ENCODE assay signal across 2 cellular contexts in genomic region chr5:73558950-73559349, GRCh38.
TF ChIP-seq lines count a peak whose summit lies in the region.

No MANE protein-coding gene starts in this region.

TF ChIP-seq in GM23338, 12 proteins besides CTCF, POLR2A, EP300 and RAD21:
- TF ChIP-seq JUNB (IDR thresholded peaks at IDR 0.05; ENCODE audit: unreplicated experiment) (no peak), EZH2phosphoT487 (IDR thresholded peaks at IDR 0.05; ENCODE audit: unreplicated experiment) (no peak), POLR2AphosphoS5 (IDR thresholded peaks at IDR 0.05; ENCODE audit: low read depth) (no peak), ZNF331 (CRISPR knock-in tag; IDR thresholded peaks at IDR 0.05; ENCODE audit: low read depth) (no peak), ETS1 (IDR thresholded peaks at IDR 0.05) (no peak), REST (IDR thresholded peaks at IDR 0.05; ENCODE audit: unreplicated experiment) (no peak), CREB1 (CRISPR knock-in tag; IDR thresholded peaks at IDR 0.05; ENCODE audit: low read depth) (no peak), STAT1 (IDR thresholded peaks at IDR 0.05; ENCODE audit: unreplicated experiment) (no peak), ZNF462 (CRISPR knock-in tag; IDR thresholded peaks at IDR 0.05) (no peak), EZH2 (IDR thresholded peaks at IDR 0.05; ENCODE audit: low read depth, unreplicated experiment) (no peak), ZNF114 (CRISPR knock-in tag; IDR thresholded peaks at IDR 0.05) (no peak)

TF ChIP-seq in GM12878, 131 proteins besides CTCF, POLR2A, EP300 and RAD21:
- TF ChIP-seq PAX5 (IDR thresholded peaks at IDR 0.05; ENCODE audit: borderline replicate concordance, low read depth, low read length), result no peak
- TF ChIP-seq ZZZ3 (IDR thresholded peaks at IDR 0.05; ENCODE audit: control insufficient read depth, insufficient read length, low read depth), result no peak
- TF ChIP-seq HDAC6 (IDR thresholded peaks at IDR 0.05; ENCODE audit: unreplicated experiment), result no peak
- no peak for TF ChIP-seq CBFB (IDR thresholded peaks at IDR 0.05; ENCODE audit: low read depth)
- no peak for TF ChIP-seq RCOR1 (conservative IDR thresholded peaks at IDR 0.05; ENCODE audit: low read depth, low read length)
- TF ChIP-seq YY1 (IDR thresholded peaks at IDR 0.05; ENCODE audit: low read depth, low read length), result no peak
- TF ChIP-seq EZH2 (IDR thresholded peaks at IDR 0.05; ENCODE audit: borderline replicate concordance, control insufficient read depth, low read depth, low read length), result no peak
- no peak for TF ChIP-seq CREB1 (IDR thresholded peaks at IDR 0.05; ENCODE audit: low read depth)
- TF ChIP-seq NKRF (conservative IDR thresholded peaks at IDR 0.05), result no peak
- TF ChIP-seq EED (IDR thresholded peaks at IDR 0.05; ENCODE audit: low read depth), result no peak
- TF ChIP-seq PKNOX1 (IDR thresholded peaks at IDR 0.05), result no peak
- TF ChIP-seq BHLHE40 (IDR thresholded peaks at IDR 0.05; ENCODE audit: borderline replicate concordance in 1 of 2, low read depth in 2 of 2, low read length in 1 of 2), result no peak
- no peak for TF ChIP-seq USF1 (IDR thresholded peaks at IDR 0.05; ENCODE audit: borderline replicate concordance, extremely low read length, insufficient read depth, low read depth, low read length)
- TF ChIP-seq BCL11A (IDR thresholded peaks at IDR 0.05; ENCODE audit: low read depth, low read length), result no peak
TF ChIP-seq in GM12878: peak in this region for 0.
